Comparison of ENCODE assay signal across 32 cellular contexts in genomic region chrX:149124526-149125108, GRCh38.
"Had no signal": no experiment of that assay in that cellular context is flagged by ENCODE, and none has a peak within 500 bp of the region (broad histone marks: within the 10 kb centered on the region; RNA-seq: fewer than 3 reads in every experiment).

No MANE protein-coding gene starts in this region.

- H3K27ac Mint-ChIP-seq: activated CD4-positive, alpha-beta T cell treated with anti-CD3 and anti-CD28 coated beads for 36 hours; activated CD4-positive, alpha-beta T cell treated with anti-CD3 and anti-CD28 coated beads, Interleukin-2, amount 10 ng/mL, durations not matched to agents 7 days and 5 days; activated CD8-positive, alpha-beta T cell treated with anti-CD3 and anti-CD28 coated beads, Interleukin-2, amount 10 ng/mL, durations not matched to agents 7 days and 5 days; activated naive CD4-positive, alpha-beta T cell treated with anti-CD3 and anti-CD28 coated beads for 36 hours; activated naive CD4-positive, alpha-beta T cell treated with anti-CD3 and anti-CD28 coated beads, Interleukin-2, amount 50 U/mL, for 72 hours; activated T-cell treated with anti-CD3 and anti-CD28 coated beads, Interleukin-2, amount 50 U/mL, for 24 hours; T-helper 1 cell treated with Interleukin-12 subunit alpha and Interleukin-12 subunit beta and Interleukin-4 antibody, amounts not matched to agents 30 μg/mL and 1 μg/mL, for 36 hours; T-helper 2 cell treated with Interferon-gamma antibody and Interleukin-4, amounts not matched to agents 5 μg/mL and 100 μg/mL, for 36 hours; WTC11 had no signal

- H3K4me3 Mint-ChIP-seq: activated CD4-positive, alpha-beta T cell treated with anti-CD3 and anti-CD28 coated beads for 36 hours; activated CD4-positive, alpha-beta T cell treated with anti-CD3 and anti-CD28 coated beads, Interleukin-2, amount 10 ng/mL, durations not matched to agents 7 days and 5 days; activated CD8-positive, alpha-beta T cell treated with anti-CD3 and anti-CD28 coated beads, Interleukin-2, amount 10 ng/mL, durations not matched to agents 7 days and 5 days; activated naive CD4-positive, alpha-beta T cell treated with anti-CD3 and anti-CD28 coated beads for 36 hours; activated T-cell treated with anti-CD3 and anti-CD28 coated beads, Interleukin-2, amount 50 U/mL, for 24 hours; T-helper 1 cell treated with Interleukin-12 subunit alpha and Interleukin-12 subunit beta and Interleukin-4 antibody, amounts not matched to agents 30 μg/mL and 1 μg/mL, for 36 hours; T-helper 2 cell treated with Interferon-gamma antibody and Interleukin-4, amounts not matched to agents 5 μg/mL and 100 μg/mL, for 36 hours; WTC11 had no signal

- H3K4me1 ChIP-seq: adrenal gland, SJCRH30 had no signal

- H3K27ac ChIP-seq: adrenal gland, brain microvascular endothelial cell, PC-9, RWPE1, SJCRH30, SK-N-MC had no signal

- H3K36me3 ChIP-seq: adrenal gland, brain microvascular endothelial cell, SJCRH30 had no signal

- H3K9me3 ChIP-seq: adrenal gland, SJCRH30 had no signal

- H3K9me3 Mint-ChIP-seq: activated CD4-positive, alpha-beta T cell treated with anti-CD3 and anti-CD28 coated beads, Interleukin-2, amount 10 ng/mL, durations not matched to agents 7 days and 5 days; activated naive CD4-positive, alpha-beta T cell treated with anti-CD3 and anti-CD28 coated beads for 36 hours; activated T-cell treated with anti-CD3 and anti-CD28 coated beads, Interleukin-2, amount 50 U/mL, for 24 hours; T-helper 1 cell treated with Interleukin-12 subunit alpha and Interleukin-12 subunit beta and Interleukin-4 antibody, amounts not matched to agents 30 μg/mL and 1 μg/mL, for 36 hours; T-helper 2 cell treated with Interferon-gamma antibody and Interleukin-4, amounts not matched to agents 5 μg/mL and 100 μg/mL, for 36 hours; WTC11 had no signal

- DNase-seq: activated CD4-positive, alpha-beta T cell treated with anti-CD3 and anti-CD28 coated beads for 36 hours; activated CD4-positive, alpha-beta T cell treated with anti-CD3 and anti-CD28 coated beads, Interleukin-2, amount 10 ng/mL, durations not matched to agents 7 days and 5 days; activated CD4-positive, alpha-beta T cell treated with anti-CD3 and anti-CD28 coated beads, Interleukin-2, amount 50 U/mL, for 48 hours; activated CD8-positive, alpha-beta T cell treated with anti-CD3 and anti-CD28 coated beads, Interleukin-2, amount 10 ng/mL, durations not matched to agents 7 days and 5 days; activated gamma-delta T cell treated with Interleukin-2 at 50 U/mL for 16 hours; activated naive CD4-positive, alpha-beta T cell treated with anti-CD3 and anti-CD28 coated beads for 36 hours; activated T-cell treated with anti-CD3 and anti-CD28 coated beads, Interleukin-2, amount 50 U/mL, for 24 hours; adrenal gland; anterior cingulate cortex; brain microvascular endothelial cell; Kasumi-1; KG1; MM.1S; MV-4-11; NCI-H1092; NCI-H1436 treated with DMSO at 0.1 percent for 48 hours; NCI-H1694 treated with DMSO at 0.1 percent for 48 hours; NCI-H2029; NCI-H345; NCI-H524 treated with DMSO at 0.1 percent for 48 hours; NCI-H748 treated with DMSO at 0.1 percent for 48 hours; NK-92 treated with Interleukin-12 subunit alpha and Interleukin-12 subunit beta, amount 100 ng/mL, for 24 hours; PC-9; Right ventricle myocardium superior; SJCRH30 had no signal

- ATAC-seq: activated CD4-positive, alpha-beta T cell treated with anti-CD3 and anti-CD28 coated beads for 36 hours; activated CD4-positive, CD25-positive, alpha-beta regulatory T cell treated with anti-CD3 and anti-CD28 coated beads, Interleukin-2, amount 50 U/mL, for 24 hours; activated CD8-positive, alpha-beta T cell treated with anti-CD3 and anti-CD28 coated beads, Interleukin-2, amount 10 ng/mL, durations not matched to agents 7 days and 5 days; activated naive CD4-positive, alpha-beta T cell treated with anti-CD3 and anti-CD28 coated beads, Interleukin-2, amount 50 U/mL, for 72 hours; WTC11 had no signal

- H2AFZ ChIP-seq: PC-9 had no signal

- H3K27me3 ChIP-seq: adrenal gland, brain microvascular endothelial cell, SJCRH30 had no signal

- H3K4me1 Mint-ChIP-seq: activated CD4-positive, alpha-beta T cell treated with anti-CD3 and anti-CD28 coated beads for 36 hours; activated CD4-positive, alpha-beta T cell treated with anti-CD3 and anti-CD28 coated beads, Interleukin-2, amount 10 ng/mL, durations not matched to agents 7 days and 5 days had no signal

- H3K4me2 ChIP-seq: PC-9 had no signal

- H3K4me3 ChIP-seq: adrenal gland, PC-9, SJCRH30, SK-N-MC had no signal

- H3K27me3 Mint-ChIP-seq: activated CD4-positive, alpha-beta T cell treated with anti-CD3 and anti-CD28 coated beads for 36 hours; activated CD4-positive, alpha-beta T cell treated with anti-CD3 and anti-CD28 coated beads, Interleukin-2, amount 10 ng/mL, durations not matched to agents 7 days and 5 days had no signal
